30 cellular contexts compared by ENCODE assay signal in the genomic region with DNA sequence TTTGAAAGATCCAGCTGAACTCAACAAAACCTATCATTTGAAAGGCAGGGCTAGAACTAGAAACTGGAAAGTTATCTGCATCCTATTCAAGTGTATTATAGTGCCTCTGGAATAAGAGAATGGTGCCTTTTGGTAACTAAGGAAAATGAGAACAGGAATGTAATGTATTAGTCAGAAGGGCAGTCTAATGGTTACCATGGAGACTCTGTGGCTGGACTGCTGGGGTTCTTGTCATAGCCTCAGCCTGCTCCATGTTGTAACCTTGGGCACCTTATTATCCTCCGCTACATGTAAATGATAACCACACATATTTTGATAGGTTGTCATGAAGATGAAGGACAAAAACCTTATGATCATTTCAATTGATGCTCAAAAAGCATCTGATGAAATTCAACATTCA. TPM values are rescaled to one million over a fixed set of nuclear protein-coding genes. Genes with fewer than 3 reads are reported as not detected.
DNase-seq lines count a peak whose midpoint lies in the region; ATAC-seq and TF ChIP-seq lines count a peak whose summit lies in the region.
"Had no signal": no experiment of that assay in that cellular context is flagged by ENCODE, and none has a peak within 500 bp of the region (broad histone marks: within the 10 kb centered on the region; RNA-seq: fewer than 3 reads in every experiment).

No MANE protein-coding gene starts in this region.

- no peak overlapping the region for H3K4me3 ChIP-seq in AG10803 (ENCODE audit: low read length)
- H3K4me3 ChIP-seq in choroid plexus epithelial cell (ENCODE audit: low read depth, low read length) = no peak overlapping the region
- H3K4me3 ChIP-seq: A549, BLaER1, gastroesophageal sphincter, left lung, uterus had no signal

- DNase-seq in AG10803 (ENCODE audit: low read depth) (peak; percentile 42), HT1080 (ENCODE audit: low read depth) (peak; percentile 43), choroid plexus epithelial cell (ENCODE audit: low read depth) (peak; percentile 21), kidney tubule cell (ENCODE audit: low spot score) (peak; percentile 41), omental fat pad (ENCODE audit: low spot score) (no peak), NCI-H1694 treated with DMSO at 0.1 percent for 48 hours (lab: John Stamatoyannopoulos, UW) (no peak)
- DNase-seq in activated CD4-positive, alpha-beta T cell treated with anti-CD3 and anti-CD28 coated beads for 4 hours = no peak
- DNase-seq in activated effector memory CD4-positive, alpha-beta T cell treated with anti-CD3 and anti-CD28 coated beads, Interleukin-2, amount 50 U/mL, for 16 hours = no peak
- DNase-seq: activated CD4-positive, CD25-positive, alpha-beta regulatory T cell treated with anti-CD3 and anti-CD28 coated beads, Interleukin-2, amount 50 U/mL, for 72 hours; activated CD8-positive, alpha-beta T cell treated with anti-CD3 and anti-CD28 coated beads for 36 hours; aorta; GDM1; hypothalamus; immature natural killer cell; KG1; left lung; NCI-H1417; NCI-H774; stimulated activated naive CD8-positive, alpha-beta T cell treated with anti-CD3 and anti-CD28 coated beads, Interleukin-15, Interleukin-2, amounts not matched to agents 100 U/mL and 50 U/mL, for 24 hours; uterus had no signal

- no peak for ATAC-seq in omental fat pad (ENCODE audit: low FRiP score)
- ATAC-seq: A549; activated CD8-positive, alpha-beta T cell treated with anti-CD3 and anti-CD28 coated beads for 36 hours; activated naive CD4-positive, alpha-beta T cell treated with anti-CD3 and anti-CD28 coated beads, Interleukin-2, amount 50 U/mL, for 72 hours; activated T-helper 17 cell treated with anti-CD3 and anti-CD28 coated beads, Interleukin-2, amount 50 U/mL, for 72 hours; gastroesophageal sphincter; HCT116; left lung; stimulated activated naive CD8-positive, alpha-beta T cell treated with anti-CD3 and anti-CD28 coated beads, Interleukin-15, Interleukin-2, amounts not matched to agents 100 U/mL and 50 U/mL, for 24 hours had no signal

- TF ChIP-seq CTCF in AG10803 (conservative IDR thresholded peaks at IDR 0.05; ENCODE audit: low read length) (no peak), choroid plexus epithelial cell (conservative IDR thresholded peaks at IDR 0.05; ENCODE audit: low read depth, low read length) (no peak), omental fat pad (IDR thresholded peaks at IDR 0.05) (no peak)

RNA-seq across cellular contexts. Expression of gene IFNB1, which starts 24.6 kb away (rescaled TPM):
- total RNA-seq in HT1080 (2014; rRNA removed; shearing (Covaris generic)) = not detected in 2 replicates
- polyA plus RNA-seq in HT1080 (2015; cell fraction: cytosol; rRNA removed) = not detected in 2 replicates
- not detected in 2 replicates for polyA plus RNA-seq in HT1080 (2015; cell fraction: nucleus; rRNA removed)
- total RNA-seq in omental fat pad = not detected
- total RNA-seq: activated T-helper 17 cell treated with anti-CD3 and anti-CD28 coated beads, Interleukin-2, amount 50 U/mL, for 72 hours; aorta; gastroesophageal sphincter; left lung; mesenteric fat pad; myocyte; progenitor cell of endocrine pancreas; uterus had no signal
- polyA plus RNA-seq: A549, aorta, immature natural killer cell had no signal

RNA-seq across cellular contexts. Expression of gene IFNW1, which starts 39.3 kb away (rescaled TPM):
- total RNA-seq in HT1080 (2014; rRNA removed; shearing (Covaris generic)) = not detected in 2 replicates
- polyA plus RNA-seq in HT1080 (2015; cell fraction: cytosol; rRNA removed) = not detected in 2 replicates
- not detected in 2 replicates for polyA plus RNA-seq in HT1080 (2015; cell fraction: nucleus; rRNA removed)
- not detected for total RNA-seq in omental fat pad
- total RNA-seq: activated CD8-positive, alpha-beta T cell treated with anti-CD3 and anti-CD28 coated beads for 36 hours; activated naive CD4-positive, alpha-beta T cell treated with anti-CD3 and anti-CD28 coated beads, Interleukin-2, amount 50 U/mL, for 72 hours; activated T-helper 17 cell treated with anti-CD3 and anti-CD28 coated beads, Interleukin-2, amount 50 U/mL, for 72 hours; aorta; gastroesophageal sphincter; left lung; mesenteric fat pad; myocyte; progenitor cell of endocrine pancreas; uterus had no signal
- polyA plus RNA-seq: A549, aorta, immature natural killer cell, thymus had no signal

Comparison
In these comparisons a context has a peak if more than half of its experiments do, and no peak if none do; other contexts are left out.
1. DNase-seq: peak in AG10803 (single experiment), HT1080 (single experiment), choroid plexus epithelial cell (single experiment) and kidney tubule cell (single experiment); none in omental fat pad (single experiment), activated CD4-positive, alpha-beta T cell treated with anti-CD3 and anti-CD28 coated beads for 4 hours (0 of 2), activated effector memory CD4-positive, alpha-beta T cell treated with anti-CD3 and anti-CD28 coated beads, Interleukin-2, amount 50 U/mL, for 16 hours (single experiment) and NCI-H1694 treated with DMSO at 0.1 percent for 48 hours (single experiment).